Comparison of ENCODE assay signal across 8 cellular contexts in genomic region chr11:6362868-6363678, GRCh38. TPM values are rescaled to one million over a fixed set of nuclear protein-coding genes. Genes with fewer than 3 reads are reported as not detected.
DNase-seq lines count a peak whose midpoint lies in the region; ATAC-seq and TF ChIP-seq lines count a peak whose summit lies in the region.

No MANE protein-coding gene starts in this region.

- peaks cover 0 to 3% of the 10 kb centered on the region in 2 donors for H3K4me1 ChIP-seq in lung (ENCODE audit: control insufficient read depth in 2 of 2, insufficient read depth in 2 of 2, low read length in 2 of 2)

- TF ChIP-seq CTCF in AG09319 (IDR thresholded peaks at IDR 0.05; ENCODE audit: low read depth, low read length) = peak; percentile 98
- TF ChIP-seq CTCF in lung (IDR thresholded peaks at IDR 0.05; ENCODE audit: control extremely low read depth, extremely low read depth) = peak; percentile 81

- no peak overlapping the region for H3K4me3 ChIP-seq in lung

- WGBS in lung, 2 donors = 70 to 82% methylated on average over 6 of the region's 6 CpGs

- no peaks in the 10 kb centered on the region for H3K36me3 ChIP-seq in lung (ENCODE audit: control insufficient read depth in 2 of 2, insufficient read depth in 2 of 2, low read length in 2 of 2)

- no peaks in the 10 kb centered on the region for H3K9me3 ChIP-seq in lung (ENCODE audit: control insufficient read depth in 2 of 2, insufficient read depth in 1 of 2, low read length in 1 of 2)

- peak; percentile 59 for DNase-seq in AG09319 (ENCODE audit: extremely low read depth, low read depth)
- peak; percentile 63 for DNase-seq in NCI-H460 (ENCODE audit: extremely low read depth, low read depth)
- peak; percentile 61 for DNase-seq in activated CD4-positive, alpha-beta T cell treated with anti-CD3 and anti-CD28 coated beads, Interleukin-2, amount 50 U/mL, for 1 hour
- peak; percentile 48 to 79 for DNase-seq in dermis microvascular lymphatic vessel endothelial cell (ENCODE audit: low read depth in 2 of 2)
- DNase-seq in lung (ENCODE audit: low spot score) = peak; percentile 84
- peak; percentile 31 for DNase-seq in stimulated activated CD8-positive, alpha-beta memory T cell treated with anti-CD3 and anti-CD28 coated beads, Interleukin-12 subunit alpha, Interleukin-12 subunit beta, amount 100 ng/mL, for 24 hours (ENCODE audit: extremely low read depth)

- ATAC-seq in GM18867 (IDR thresholded peaks at IDR 0.05; ENCODE audit: unreplicated experiment) (peak; percentile 98), HG03135 (IDR thresholded peaks at IDR 0.05; ENCODE audit: unreplicated experiment) (peak; percentile 85), lung (ENCODE audit: insufficient read depth, low FRiP score) (peak; percentile 93)

- H3K27ac ChIP-seq in lung (ENCODE audit: low read depth in 1 of 2, low read length in 1 of 2) = peak overlapping the region in 1 of 2 donors; percentile 90

- H3K27me3 ChIP-seq in lung (ENCODE audit: control insufficient read depth, insufficient read depth) = no peaks in the 10 kb centered on the region

RNA-seq across cellular contexts. Expression of gene SMPD1, which starts 27.2 kb away (rescaled TPM):
- 6.4 and 7.4 TPM in 2 replicates for total RNA-seq in NCI-H460 (2014; rRNA removed; shearing (Covaris generic))
- polyA plus RNA-seq in NCI-H460 (2014; cell fraction: nucleus; rRNA removed) = 7.0 and 16.1 TPM in 2 replicates
- 13.7 and 20.7 TPM in 2 replicates for total RNA-seq in dermis microvascular lymphatic vessel endothelial cell
- 10 to 100 TPM; 19.3 to 69.5 TPM for total RNA-seq in lung
- polyA plus RNA-seq in lung = 10 to 100 TPM; 31.8 to 34.0 TPM

RNA-seq across cellular contexts. Expression of gene CAVIN3, which starts 42.8 kb away (rescaled TPM):
- 8.9 and 9.8 TPM in 2 replicates for total RNA-seq in NCI-H460 (2014; rRNA removed; shearing (Covaris generic))
- polyA plus RNA-seq in NCI-H460 (2014; cell fraction: nucleus; rRNA removed) = 24.1 and 30.6 TPM in 2 replicates
- total RNA-seq in dermis microvascular lymphatic vessel endothelial cell (106 and 127 TPM in 2 replicates), lung (100 to 1,000 TPM in 1 of 2 donors, 10 to 100 TPM in 1; 23.2 to 122 TPM)
- 100 to 1,000 TPM in 1 of 2 donors, 10 to 100 TPM in 1; 59.1 to 114 TPM for polyA plus RNA-seq in lung

RNA-seq across cellular contexts. Expression of gene APBB1, which starts 55.8 kb away (rescaled TPM):
- 6.9 and 8.5 TPM in 2 replicates for total RNA-seq in NCI-H460 (2014; rRNA removed; shearing (Covaris generic))
- polyA plus RNA-seq in NCI-H460 (2014; cell fraction: nucleus; rRNA removed) = 2.6 and 5.4 TPM in 2 replicates
- total RNA-seq in dermis microvascular lymphatic vessel endothelial cell (23.1 and 34.4 TPM in 2 replicates), lung (10 to 100 TPM; 38.9 to 42.0 TPM)
- polyA plus RNA-seq in lung = 10 to 100 TPM; 18.8 to 22.3 TPM

Comparison
In these comparisons a context has a peak if more than half of its experiments do, and no peak if none do; other contexts are left out.
1. DNase-seq: peak in every context shown above with its lines; median percentile 84 in lung; 64 in dermis microvascular lymphatic vessel endothelial cell; 63 in NCI-H460; 61 in activated CD4-positive, alpha-beta T cell treated with anti-CD3 and anti-CD28 coated beads, Interleukin-2, amount 50 U/mL, for 1 hour; 59 in AG09319; 31 in stimulated activated CD8-positive, alpha-beta memory T cell treated with anti-CD3 and anti-CD28 coated beads, Interleukin-12 subunit alpha, Interleukin-12 subunit beta, amount 100 ng/mL, for 24 hours.